ENCODE assay signal across 21 cellular contexts in genomic region chr11:43626798-43627197, GRCh38. TPM values are rescaled to one million over a fixed set of nuclear protein-coding genes. Genes with fewer than 3 reads are reported as not detected.
A peak's percentile ranks its signal among the peaks of the same experiment; 100 is the strongest.
DNase-seq lines count a peak whose midpoint lies in the region; ATAC-seq, FAIRE-seq and TF ChIP-seq lines count a peak whose summit lies in the region.
"Had no signal": no experiment of that assay in that cellular context is flagged by ENCODE, and none has a peak within 500 bp of the region (broad histone marks: within the 10 kb centered on the region; RNA-seq: fewer than 3 reads in every experiment).

No MANE protein-coding gene starts in this region.

- no peak for ATAC-seq in HepG2
- ATAC-seq in right lobe of liver = no peak
- ATAC-seq: CD8-positive, alpha-beta T cell had no signal

- TF ChIP-seq CTCF in HepG2 (CRISPR knock-in tag; IDR thresholded peaks at IDR 0.05) (no peak), right lobe of liver (IDR thresholded peaks at IDR 0.05) (no peak), H1 (IDR thresholded peaks at IDR 0.05; ENCODE audit: control extremely low read depth in 1 of 3, insufficient read depth in 1 of 3, low read depth in 1 of 3, low read length in 3 of 3) (no peak), left ventricle myocardium inferior (IDR thresholded peaks at IDR 0.05; ENCODE audit: borderline replicate concordance) (no peak)

- H2AK5ac ChIP-seq in H1 (ENCODE audit: low read depth, low read length) = no peak overlapping the region

- H3K4me2 ChIP-seq in HepG2 (ENCODE audit: low read depth, low read length) = no peak overlapping the region
- H3K4me2 ChIP-seq in H1 (ENCODE audit: insufficient read depth in 1 of 2, low read depth in 2 of 2, low read length in 2 of 2) = no peak overlapping the region
- H3K4me2 ChIP-seq: BLaER1 treated with 17β-estradiol and CSF1 and Interleukin-3, amounts not matched to agents 10 nM and 100 nM had no signal

- in situ Hi-C loops in HepG2 (cut with HindIII; ENCODE audit: extremely low pct_ligation_motif_present, low pct_unique_long_range_greater_than_20kb) = no loop called here

- no peak overlapping the region for H3K27ac ChIP-seq in HepG2 (ENCODE audit: extremely low read length, insufficient read depth, low read length)
- H3K27ac ChIP-seq in right lobe of liver = no peak overlapping the region
- H3K27ac ChIP-seq in SK-N-MC = peak overlapping the region; percentile 77
- no peak overlapping the region for H3K27ac ChIP-seq in H1 (ENCODE audit: low read depth, low read length)
- H3K27ac ChIP-seq in left ventricle myocardium inferior (replicated peaks) = no peak overlapping the region
- H3K27ac ChIP-seq: 22Rv1; BLaER1 treated with 17β-estradiol and CSF1 and Interleukin-3, amounts not matched to agents 10 nM and 100 nM; C4-2B had no signal

- CTCF ChIA-PET in HepG2 (lab: Yijun Ruan, JAX; ENCODE audit: low intra/inter-chr PET ratio, low total read pairs) (no interaction called here), H1 (lab: Charles Lee; ENCODE audit: partially characterized antibody) (interaction anchor here (0.7 kb wide), 1 partner anchor 50 kb away, joined by 3 read pairs; no protein-coding TSS in a partner anchor)

- TF ChIP-seq POLR2A in HepG2 (IDR thresholded peaks at IDR 0.05; ENCODE audit: insufficient read depth in 1 of 2, low read depth in 2 of 2, low read length in 2 of 2) = no peak
- no peak for TF ChIP-seq POLR2A in right lobe of liver (IDR thresholded peaks at IDR 0.05)
- TF ChIP-seq POLR2A in H1 (IDR thresholded peaks at IDR 0.05; ENCODE audit: control extremely low read depth in 1 of 2, low read depth in 2 of 2, low read length in 2 of 2) = no peak

- H3K27me3 ChIP-seq in HepG2 (ENCODE audit: control insufficient read depth in 1 of 2, insufficient read depth in 2 of 2, low read length in 2 of 2) = no peaks in the 10 kb centered on the region; a peak in 1 of 5 replicates
- H3K27me3 ChIP-seq in right lobe of liver = no peaks in the 10 kb centered on the region
- H3K27me3 ChIP-seq in H1 (replicated peaks in 1 of 4; ENCODE audit: control insufficient read depth in 3 of 4, extremely low read depth in 1 of 4, insufficient read depth in 3 of 4, low read length in 3 of 4) = no peaks in the 10 kb centered on the region; a peak in 2 of 7 replicates
- peaks cover 86% of the 10 kb centered on the region for H3K27me3 ChIP-seq in left ventricle myocardium inferior (ENCODE audit: low read depth)
- H3K27me3 ChIP-seq: BLaER1 treated with 17β-estradiol and CSF1 and Interleukin-3, amounts not matched to agents 10 nM and 100 nM had no signal

- no peaks in the 10 kb centered on the region for H3K79me1 ChIP-seq in H1 (ENCODE audit: low read depth, low read length)

- no peak overlapping the region for H2BK20ac ChIP-seq in H1 (ENCODE audit: low read length)

- POLR2A ChIA-PET in HepG2 (lab: Yijun Ruan, JAX) = no interaction called here
- POLR2A ChIA-PET in H1 (lab: Charles Lee; ENCODE audit: partially characterized antibody) = no interaction called here

- no peak overlapping the region for H3K14ac ChIP-seq in H1 (ENCODE audit: insufficient read length)

- H3K4me3 ChIP-seq in HepG2 (replicated peaks in 1 of 3; ENCODE audit: insufficient read depth in 1 of 3, low read depth in 2 of 3, low read length in 3 of 3) (no peak overlapping the region), right lobe of liver (no peak overlapping the region), SK-N-MC (peak overlapping the region; percentile 67), H1 (ENCODE audit: extremely low read depth in 1 of 4, insufficient read depth in 2 of 4, low read depth in 3 of 4, low read length in 4 of 4) (no peak overlapping the region), left ventricle myocardium inferior (no peak overlapping the region)
- H3K4me3 ChIP-seq: BLaER1 treated with 17β-estradiol and CSF1 and Interleukin-3, amounts not matched to agents 10 nM and 100 nM had no signal

- TF ChIP-seq RAD21 in HepG2 (CRISPR knock-in tag; IDR thresholded peaks at IDR 0.05) (no peak), H1 (IDR thresholded peaks at IDR 0.05 in 1 of 2, conservative IDR thresholded peaks at IDR 0.05 in 1 of 2; ENCODE audit: low read depth in 2 of 2, low read length in 2 of 2) (no peak)

- no peaks in the 10 kb centered on the region; the same call in 1 of the 2 replicates for H3K23me2 ChIP-seq in H1 (ENCODE audit: low read depth, low read length)

- H3K9ac ChIP-seq in HepG2 (ENCODE audit: insufficient read depth, low read depth, low read length) (no peak overlapping the region), SK-N-MC (ENCODE audit: insufficient read length) (peak overlapping the region; percentile 52), H1 (replicated peaks in 1 of 4; ENCODE audit: extremely low read depth in 1 of 4, low read depth in 3 of 4, low read length in 3 of 4) (no peak overlapping the region)
- H3K9ac ChIP-seq: BLaER1 treated with 17β-estradiol and CSF1 and Interleukin-3, amounts not matched to agents 10 nM and 100 nM had no signal

- intact Hi-C loops in HepG2 (cut with micrococcal nuclease; ENCODE audit: unreplicated experiment) = no loop called here
- intact Hi-C loops in right lobe of liver (cut with DNase I) = no loop called here
- intact Hi-C loops in left ventricle myocardium inferior (cut with micrococcal nuclease) = no loop called here

- H3K9me3 ChIP-seq in HepG2 (ENCODE audit: low read length) (no peaks in the 10 kb centered on the region), right lobe of liver (no peaks in the 10 kb centered on the region), SK-N-MC (ENCODE audit: low read depth, low read length) (no peaks in the 10 kb centered on the region), H1 (ENCODE audit: insufficient read depth in 2 of 2, low read depth in 1 of 2, low read length in 1 of 2) (no peaks in the 10 kb centered on the region), left ventricle myocardium inferior (replicated peaks) (no peaks in the 10 kb centered on the region)
- H3K9me3 ChIP-seq: BLaER1 treated with 17β-estradiol and CSF1 and Interleukin-3, amounts not matched to agents 10 nM and 100 nM; Caco-2 had no signal

- DNase-seq in DMS 273 (lab: John Stamatoyannopoulos, UW; ENCODE audit: unreplicated experiment) (peak; percentile 6), DMS 273 treated with DMSO at 0.1 percent for 48 hours (lab: John Stamatoyannopoulos, UW) (no peak), HepG2 (ENCODE audit: low spot score) (no peak), right lobe of liver (no peak), SK-N-MC (ENCODE audit: low read depth, low spot score) (no peak), H1 (ENCODE audit: low read depth in 1 of 2, low spot score in 2 of 2) (no peak), NCI-H748 treated with DMSO at 0.1 percent for 48 hours (lab: John Stamatoyannopoulos, UW) (no peak), left ventricle myocardium inferior (no peak)
- DNase-seq: AML-193; Caco-2; Calu3; CD4-positive, alpha-beta T cell; CD8-positive, alpha-beta T cell; DMS79 treated with DMSO at 0.1 percent for 48 hours; GF-D8 had no signal

- no peak overlapping the region for H3K18ac ChIP-seq in H1 (ENCODE audit: extremely low read depth, low read length)

- no peak overlapping the region for H2BK120ac ChIP-seq in H1 (replicated peaks; ENCODE audit: low read depth, low read length)

- H2BK15ac ChIP-seq in H1 (ENCODE audit: low read length) = no peak overlapping the region

- no peaks in the 10 kb centered on the region for H3K79me2 ChIP-seq in HepG2 (ENCODE audit: insufficient read depth, low read length)
- H3K79me2 ChIP-seq in H1 (ENCODE audit: control insufficient read depth in 1 of 2, insufficient read depth in 2 of 2, low read length in 2 of 2) = no peaks in the 10 kb centered on the region

- no peak overlapping the region for H3K4ac ChIP-seq in H1 (replicated peaks; ENCODE audit: insufficient read length, low read depth, low read length)

- H4K91ac ChIP-seq in H1 (replicated peaks; ENCODE audit: insufficient read length, low read length) = no peak overlapping the region

- no peak overlapping the region for H4K5ac ChIP-seq in H1 (ENCODE audit: insufficient read length, low read depth, low read length)

- 2% methylated on average over 3 of the region's 3 CpGs for WGBS in HepG2 (ENCODE audit: low lambda C conversion rate)
- 29% methylated on average over 3 of the region's 3 CpGs for WGBS in right lobe of liver (ENCODE audit: insufficient coverage, low coverage, low lambda C conversion rate, missing lambda C conversion rate)
- 74% methylated on average over 3 of the region's 3 CpGs; no CpG with 5 or more reads in 1 of the 2 experiments for WGBS in H1 (ENCODE audit: extremely low coverage in 1 of 2, insufficient coverage in 1 of 2, insufficient read length in 1 of 2, insufficient replicate concordance in 2 of 2, low coverage in 1 of 2, low lambda C conversion rate in 2 of 2, missing lambda C conversion rate in 1 of 2), 2 experiments

- H4K20me1 ChIP-seq in HepG2 (ENCODE audit: insufficient read depth, low read length) (no peaks in the 10 kb centered on the region), H1 (replicated peaks in 1 of 2; ENCODE audit: control insufficient read depth in 1 of 2, insufficient read depth in 2 of 2, low read length in 2 of 2) (no peaks in the 10 kb centered on the region)
- H4K20me1 ChIP-seq: BLaER1 treated with 17β-estradiol and CSF1 and Interleukin-3, amounts not matched to agents 10 nM and 100 nM had no signal

- no peak overlapping the region for H4K8ac ChIP-seq in H1 (ENCODE audit: extremely low read depth, insufficient read depth, low read length)

- no peak for FAIRE-seq in HepG2 (lab: Jason Lieb, UNC)
- no peak for FAIRE-seq in H1 (lab: Jason Lieb, UNC)
- FAIRE-seq: D721Med, GM12891, GM19239 had no signal

- H3K56ac ChIP-seq in H1 (replicated peaks; ENCODE audit: insufficient read length, low read depth, low read length) = no peak overlapping the region

- BruUV-seq in HepG2 (replicated peaks; lab: Mats Ljungman, UMichigan) = no TSS peak

- TF ChIP-seq EP300 in HepG2 (IDR thresholded peaks at IDR 0.05; ENCODE audit: low read depth in 2 of 2, low read length in 2 of 2) (no peak), HepG2 (CRISPR knock-in tag; IDR thresholded peaks at IDR 0.05; ENCODE audit: borderline replicate concordance) (no peak), H1 (IDR thresholded peaks at IDR 0.05; ENCODE audit: borderline replicate concordance in 1 of 2, low read depth in 2 of 2, low read length in 2 of 2) (no peak)

- no peak overlapping the region for H2BK12ac ChIP-seq in H1 (ENCODE audit: low read depth, low read length)

- H3K4me1 ChIP-seq in HepG2 (ENCODE audit: insufficient read depth, low read length) (no peaks in the 10 kb centered on the region), right lobe of liver (no peaks in the 10 kb centered on the region), H1 (replicated peaks in 1 of 4; ENCODE audit: control insufficient read depth in 3 of 4, insufficient read depth in 4 of 4, low read length in 3 of 4) (no peaks in the 10 kb centered on the region; a peak in 1 of 7 replicates), left ventricle myocardium inferior (no peaks in the 10 kb centered on the region)
- H3K4me1 ChIP-seq: BLaER1 treated with 17β-estradiol and CSF1 and Interleukin-3, amounts not matched to agents 10 nM and 100 nM; Caco-2 had no signal

- H2BK5ac ChIP-seq in H1 (ENCODE audit: low read depth, low read length) = no peak overlapping the region

- H3K23ac ChIP-seq in H1 (ENCODE audit: insufficient read length) = no peak overlapping the region

- no peaks in the 10 kb centered on the region for H3K36me3 ChIP-seq in HepG2 (replicated peaks in 1 of 2; ENCODE audit: control insufficient read depth in 1 of 2, insufficient read depth in 2 of 2, low read length in 2 of 2)
- H3K36me3 ChIP-seq in right lobe of liver = no peaks in the 10 kb centered on the region
- H3K36me3 ChIP-seq in SK-N-MC (ENCODE audit: insufficient read depth, low read length) = no peaks in the 10 kb centered on the region
- H3K36me3 ChIP-seq in H1 (ENCODE audit: control insufficient read depth in 2 of 4, insufficient read depth in 4 of 4, low read length in 3 of 4) = no peaks in the 10 kb centered on the region
- H3K36me3 ChIP-seq in left ventricle myocardium inferior = no peaks in the 10 kb centered on the region
- H3K36me3 ChIP-seq: BLaER1 treated with 17β-estradiol and CSF1 and Interleukin-3, amounts not matched to agents 10 nM and 100 nM had no signal

- H2AFZ ChIP-seq in HepG2 (ENCODE audit: low read length) (no peak overlapping the region), H1 (ENCODE audit: low read length) (no peak overlapping the region)

RNA-seq across cellular contexts. Expression of gene HSD17B12, which starts 53.7 kb away (rescaled TPM):
- total RNA-seq in HepG2 (2016; rRNA removed; fragmentation: Illumina TruSeq; extraction: Trizol) = 76.8 and 117 TPM in 2 replicates
- 13.5 and 14.2 TPM in 2 replicates for total RNA-seq in HepG2 (2016; cell fraction: cytosol; rRNA removed; fragmentation: Illumina TruSeq; extraction: Trizol; ENCODE audit: low read depth)
- total RNA-seq in HepG2 (2016; cell fraction: insoluble cytoplasmic fraction; rRNA removed; fragmentation: Illumina TruSeq; extraction: Trizol) = 75.1 and 111 TPM in 2 replicates
- total RNA-seq in HepG2 (2016; cell fraction: membrane; rRNA removed; fragmentation: Illumina TruSeq; extraction: Trizol) = 30.7 and 33.3 TPM in 2 replicates
- total RNA-seq in HepG2 (2016; cell fraction: nucleus; rRNA removed; fragmentation: Illumina TruSeq; extraction: Trizol) = 138 TPM in 2 replicates
- 50.3 and 56.3 TPM in 2 replicates for polyA plus RNA-seq in HepG2 (2011; rRNA removed)
- 23.3 and 38.1 TPM in 2 replicates for polyA plus RNA-seq in HepG2 (2011; cell fraction: cytosol; rRNA removed)
- polyA plus RNA-seq in HepG2 (2011; cell fraction: nucleus; rRNA removed) = 19.9 and 25.0 TPM in 2 replicates
- 84.0 and 92.7 TPM in 2 replicates for polyA plus RNA-seq in HepG2 (2012)
- 9.1 and 9.4 TPM in 2 replicates for polyA plus RNA-seq in HepG2 (2016; cell fraction: cytosol; fragmentation: Illumina TruSeq; extraction: Trizol; ENCODE audit: low read depth)
- 44.4 and 46.6 TPM in 2 replicates for polyA plus RNA-seq in HepG2 (2016; cell fraction: insoluble cytoplasmic fraction; fragmentation: Illumina TruSeq; extraction: Trizol; ENCODE audit: low read depth)
- polyA plus RNA-seq in HepG2 (2016; cell fraction: membrane; fragmentation: Illumina TruSeq; extraction: Trizol; ENCODE audit: low read depth) = 19.1 and 21.1 TPM in 2 replicates
- 110 and 113 TPM in 2 replicates for polyA plus RNA-seq in HepG2 (2016; cell fraction: nucleus; fragmentation: Illumina TruSeq; extraction: Trizol; ENCODE audit: insufficient read depth, low read depth)
- polyA minus RNA-seq in HepG2 (2011; rRNA and poly(A)+ RNA removed; ENCODE audit: low replicate concordance) = 24.6 and 77.8 TPM in 2 replicates
- 84.9 and 117 TPM in 2 replicates for polyA minus RNA-seq in HepG2 (2011; cell fraction: cytosol; rRNA and poly(A)+ RNA removed)
- polyA minus RNA-seq in HepG2 (2011; cell fraction: nucleus; rRNA and poly(A)+ RNA removed) = 136 and 138 TPM in 2 replicates
- 100 to 1,000 TPM in 2 of 6 experiments, 10 to 100 TPM in 4; 68.3 to 107 (median 93.2) TPM for total RNA-seq in right lobe of liver
- 117 and 121 TPM in 2 replicates for total RNA-seq in H1 (2021; fragmentation: NEBNext Ultra II Directional; extraction: Animal tissue kit (Norgen Biotek cat#: 25700))
- 44.0 and 46.0 TPM in 2 replicates for polyA plus RNA-seq in H1 (2011; rRNA removed)
- polyA plus RNA-seq in H1 (2011; cell fraction: cytosol; rRNA removed) = 40.0 TPM
- polyA plus RNA-seq in H1 (2011; cell fraction: nucleus; rRNA removed) = 212 TPM
- 70.5 to 96.6 TPM (median 83.1 TPM) in 4 replicates for polyA plus RNA-seq in H1 (2012, experiment 1 of 2)
- 9.0 TPM for polyA plus RNA-seq in H1 (2012, experiment 2 of 2)
- 253 TPM for polyA plus RNA-seq in H1 (2013, experiment 1 of 2)
- 257 TPM for polyA plus RNA-seq in H1 (2013, experiment 2 of 2)
- 101 and 110 TPM in 2 replicates for polyA minus RNA-seq in H1 (2011; rRNA and poly(A)+ RNA removed)
- polyA minus RNA-seq in H1 (2011; cell fraction: cytosol; rRNA and poly(A)+ RNA removed) = 63.0 TPM
- 293 TPM for polyA minus RNA-seq in H1 (2011; cell fraction: nucleus; rRNA and poly(A)+ RNA removed)
- total RNA-seq in left ventricle myocardium inferior = 83.6 TPM
